In genomic region chr3:156068151-156068550, GRCh38 we compare ENCODE assay signal across 4 cellular contexts.
TF ChIP-seq lines count a peak whose summit lies in the region.

No MANE protein-coding gene starts in this region.

TF ChIP-seq in A549, 52 proteins besides CTCF, POLR2A, EP300 and RAD21:
- TF ChIP-seq NFE2L2 (conservative IDR thresholded peaks at IDR 0.05; ENCODE audit: low read length) (0 out of 2 replicates have a peak, but pooled peaks have one; percentile 24), MAFK (IDR thresholded peaks at IDR 0.05; ENCODE audit: partially characterized antibody) (peak; percentile 73)

TF ChIP-seq in IMR-90, 13 proteins besides CTCF, POLR2A, EP300 and RAD21:
- peak; percentile 47; the same call in 1 of the 2 replicates for TF ChIP-seq NFE2L2 (IDR thresholded peaks at IDR 0.05; ENCODE audit: low read depth, low read length)
TF ChIP-seq in IMR-90: peak in this region for 1; not testable (repeated sequence) for 12.

TF ChIP-seq in K562, 482 proteins besides CTCF, POLR2A, EP300 and RAD21:
- TF ChIP-seq MAFG (tag; conservative IDR thresholded peaks at IDR 0.05) (peak; percentile 57), ZNF316 (IDR thresholded peaks at IDR 0.05) (peak; percentile 71), C11orf30 (IDR thresholded peaks at IDR 0.05; ENCODE audit: low read depth) (peak; percentile 30; the same call in 1 of the 2 replicates)

TF ChIP-seq in HepG2, 621 proteins besides CTCF, POLR2A, EP300 and RAD21:
- TF ChIP-seq MAFK (conservative IDR thresholded peaks at IDR 0.05 in 1 of 2, IDR thresholded peaks at IDR 0.05 in 1 of 2; ENCODE audit: low read length in 2 of 2) (peak; percentile 48 to 59; a peak in 3 of 4 replicates), NFE2L2 (IDR thresholded peaks at IDR 0.05; ENCODE audit: low read length) (peak; percentile 66)
TF ChIP-seq in HepG2: peak in this region for 2; not testable (repeated sequence) for 619.
